ENCODE assay signal across 8 cellular contexts in the genomic region with DNA sequence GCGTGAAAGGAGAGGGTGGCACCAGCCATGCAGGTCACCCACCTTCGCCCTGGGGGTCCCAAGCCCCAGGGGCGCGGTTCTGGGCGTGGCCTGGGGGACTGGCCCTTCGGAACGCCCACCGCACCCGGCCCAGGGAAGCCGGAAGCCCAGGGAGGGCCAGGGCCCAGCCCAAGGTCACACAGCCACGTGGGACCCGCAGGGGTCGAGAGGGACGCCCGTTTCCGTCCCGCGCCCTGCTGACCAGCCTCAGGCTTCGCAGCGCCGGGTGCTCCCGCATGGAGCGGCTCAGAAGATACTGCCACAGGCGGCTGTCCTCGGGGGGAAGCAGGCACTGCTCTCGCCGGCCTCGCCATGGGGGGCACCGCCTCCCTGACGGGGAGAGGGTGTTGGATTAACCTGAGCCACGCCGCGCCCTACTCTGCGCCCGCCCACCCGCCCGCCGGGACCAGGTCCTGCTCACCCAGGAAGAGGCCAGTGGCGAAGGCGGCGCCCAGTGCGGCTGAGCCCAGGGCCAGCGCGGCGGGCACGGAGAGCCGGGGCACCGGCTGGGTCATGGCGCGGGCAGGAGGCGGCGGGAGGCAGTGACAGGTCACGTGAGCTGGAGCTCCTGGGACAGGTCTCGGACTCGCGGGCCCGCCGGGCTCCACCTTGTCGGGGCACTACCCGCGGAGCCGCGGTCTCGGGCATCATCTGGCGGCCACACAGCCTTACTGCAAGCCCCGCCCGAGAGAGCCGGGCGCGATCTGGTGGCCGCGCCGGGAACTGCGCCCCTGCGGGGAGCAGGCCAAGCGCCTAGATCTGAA. TPM values are rescaled to one million over a fixed set of nuclear protein-coding genes. Genes with fewer than 3 reads are reported as not detected.
DNase-seq lines count a peak whose midpoint lies in the region; ATAC-seq and TF ChIP-seq lines count a peak whose summit lies in the region.

COMTD1 (minus strand) TSS at position 583 of the 803 bp plus-strand sequence; CDS start at position 554, 29 bp downstream.

- peaks cover 32% of the 10 kb centered on the region for H3K4me1 Mint-ChIP-seq in stimulated activated naive CD8-positive, alpha-beta T cell treated with anti-CD3 and anti-CD28 coated beads, Interleukin-15, amount 100 ng/mL, for 72 hours

- H3K27ac ChIP-seq in neural cell (ENCODE audit: low read length), result no peak within 1 kb of the TSS

- peak; percentile 87 for DNase-seq in H4 (ENCODE audit: low spot score)
- DNase-seq in LNCaP clone FGC (ENCODE audit: low read depth), result peak; percentile 89
- peak; percentile 98 for DNase-seq in activated effector memory CD4-positive, alpha-beta T cell treated with anti-CD3 and anti-CD28 coated beads, Interleukin-2, amount 50 U/mL, for 16 hours
- peak; percentile 77 for DNase-seq in fibroblast of the conjunctiva (ENCODE audit: low read depth)
- peak; percentile 96 to 97 for DNase-seq in stimulated activated naive CD8-positive, alpha-beta T cell treated with anti-CD3 and anti-CD28 coated beads, Interleukin-15, amount 100 ng/mL, for 72 hours

- peak; percentile 99 for TF ChIP-seq RAD21 in neural cell (conservative IDR thresholded peaks at IDR 0.05)

- H3K79me2 ChIP-seq in neural cell (replicated peaks; ENCODE audit: insufficient read depth, low read length), result no peaks in the 10 kb centered on the region

- H3K4me2 ChIP-seq in neural cell (ENCODE audit: low read length), result peak within 1 kb of the TSS; percentile 65

- H3K9me3 Mint-ChIP-seq in stimulated activated naive CD8-positive, alpha-beta T cell treated with anti-CD3 and anti-CD28 coated beads, Interleukin-15, amount 100 ng/mL, for 72 hours, result no peaks in the 10 kb centered on the region

- ATAC-seq in stimulated activated naive CD8-positive, alpha-beta T cell treated with anti-CD3 and anti-CD28 coated beads, Interleukin-15, amount 100 ng/mL, for 72 hours, result peak; percentile 79

- H3K36me3 ChIP-seq in ES-I3 (ENCODE audit: insufficient read depth, low read length), result peaks cover 17% of the 10 kb centered on the region
- H3K36me3 ChIP-seq in neural cell (ENCODE audit: insufficient read depth, low read length), result no peaks in the 10 kb centered on the region

- peaks cover 9% of the 10 kb centered on the region for H3K27me3 ChIP-seq in neural cell (ENCODE audit: insufficient read depth, low read depth, low read length)

- no peaks in the 10 kb centered on the region for H3K27me3 Mint-ChIP-seq in stimulated activated naive CD8-positive, alpha-beta T cell treated with anti-CD3 and anti-CD28 coated beads, Interleukin-15, amount 100 ng/mL, for 72 hours

- peak; percentile 49 for TF ChIP-seq EP300 in neural cell (conservative IDR thresholded peaks at IDR 0.05; ENCODE audit: poor library complexity, severe bottlenecking)

- H3K9me3 ChIP-seq in ES-I3 (ENCODE audit: control insufficient read depth, insufficient read depth, low read length) (no peaks in the 10 kb centered on the region), neural cell (ENCODE audit: low read length) (no peaks in the 10 kb centered on the region)

- H3K9ac ChIP-seq in ES-I3 (ENCODE audit: low read depth, low read length) (peak within 1 kb of the TSS; percentile 38), neural cell (ENCODE audit: low read length) (peak within 1 kb of the TSS; percentile 69)

- peak within 1 kb of the TSS; percentile 33 for H2AFZ ChIP-seq in neural cell (ENCODE audit: low read depth, low read length)

- peak within 1 kb of the TSS; percentile 79 for H3K4me3 ChIP-seq in LNCaP clone FGC (ENCODE audit: low read depth, low read length)
- H3K4me3 ChIP-seq in neural cell (ENCODE audit: low read length), result peak within 1 kb of the TSS; percentile 82

- TF ChIP-seq CTCF in LNCaP clone FGC (IDR thresholded peaks at IDR 0.05; ENCODE audit: control insufficient read depth, extremely low read depth, insufficient read depth), result peak; percentile 100
- TF ChIP-seq CTCF in neural cell (IDR thresholded peaks at IDR 0.05; ENCODE audit: poor library complexity, severe bottlenecking), result peak; percentile 100

- no peaks in the 10 kb centered on the region for H3K9me2 ChIP-seq in neural cell (ENCODE audit: insufficient read depth, low read length)

- H3K27ac Mint-ChIP-seq in stimulated activated naive CD8-positive, alpha-beta T cell treated with anti-CD3 and anti-CD28 coated beads, Interleukin-15, amount 100 ng/mL, for 72 hours, result peak within 1 kb of the TSS; percentile 95 to 96

- TF ChIP-seq POLR2A in Raji (IDR thresholded peaks at IDR 0.05; ENCODE audit: insufficient read depth, low read depth, low read length), result peak; percentile 67

- no peaks in the 10 kb centered on the region for H3F3A ChIP-seq in neural cell (ENCODE audit: insufficient read depth, low read length, poor library complexity, severe bottlenecking)

- H3K4me3 Mint-ChIP-seq in stimulated activated naive CD8-positive, alpha-beta T cell treated with anti-CD3 and anti-CD28 coated beads, Interleukin-15, amount 100 ng/mL, for 72 hours, result peak within 1 kb of the TSS; percentile 88 to 90

- peaks cover 7% of the 10 kb centered on the region; the same call in 1 of the 2 replicates for H3K4me1 ChIP-seq in ES-I3 (ENCODE audit: insufficient read depth, low read length)

- no peaks in the 10 kb centered on the region for H4K20me1 ChIP-seq in neural cell (ENCODE audit: insufficient read depth)

TF ChIP-seq in neural cell, 6 proteins besides CTCF, POLR2A, EP300 and RAD21:
- TF ChIP-seq, protein P1, sequence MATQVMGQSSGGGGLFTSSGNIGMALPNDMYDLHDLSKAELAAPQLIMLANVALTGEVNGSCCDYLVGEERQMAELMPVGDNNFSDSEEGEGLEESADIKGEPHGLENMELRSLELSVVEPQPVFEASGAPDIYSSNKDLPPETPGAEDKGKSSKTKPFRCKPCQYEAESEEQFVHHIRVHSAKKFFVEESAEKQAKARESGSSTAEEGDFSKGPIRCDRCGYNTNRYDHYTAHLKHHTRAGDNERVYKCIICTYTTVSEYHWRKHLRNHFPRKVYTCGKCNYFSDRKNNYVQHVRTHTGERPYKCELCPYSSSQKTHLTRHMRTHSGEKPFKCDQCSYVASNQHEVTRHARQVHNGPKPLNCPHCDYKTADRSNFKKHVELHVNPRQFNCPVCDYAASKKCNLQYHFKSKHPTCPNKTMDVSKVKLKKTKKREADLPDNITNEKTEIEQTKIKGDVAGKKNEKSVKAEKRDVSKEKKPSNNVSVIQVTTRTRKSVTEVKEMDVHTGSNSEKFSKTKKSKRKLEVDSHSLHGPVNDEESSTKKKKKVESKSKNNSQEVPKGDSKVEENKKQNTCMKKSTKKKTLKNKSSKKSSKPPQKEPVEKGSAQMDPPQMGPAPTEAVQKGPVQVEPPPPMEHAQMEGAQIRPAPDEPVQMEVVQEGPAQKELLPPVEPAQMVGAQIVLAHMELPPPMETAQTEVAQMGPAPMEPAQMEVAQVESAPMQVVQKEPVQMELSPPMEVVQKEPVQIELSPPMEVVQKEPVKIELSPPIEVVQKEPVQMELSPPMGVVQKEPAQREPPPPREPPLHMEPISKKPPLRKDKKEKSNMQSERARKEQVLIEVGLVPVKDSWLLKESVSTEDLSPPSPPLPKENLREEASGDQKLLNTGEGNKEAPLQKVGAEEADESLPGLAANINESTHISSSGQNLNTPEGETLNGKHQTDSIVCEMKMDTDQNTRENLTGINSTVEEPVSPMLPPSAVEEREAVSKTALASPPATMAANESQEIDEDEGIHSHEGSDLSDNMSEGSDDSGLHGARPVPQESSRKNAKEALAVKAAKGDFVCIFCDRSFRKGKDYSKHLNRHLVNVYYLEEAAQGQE (IDR thresholded peaks at IDR 0.05; ENCODE audit: borderline replicate concordance), result no peak
- TF ChIP-seq SMC3 (conservative IDR thresholded peaks at IDR 0.05; ENCODE audit: poor library complexity) (peak; percentile 97), MXI1 (conservative IDR thresholded peaks at IDR 0.05; ENCODE audit: poor library complexity, severe bottlenecking) (peak; percentile 50), POLR2AphosphoS5 (IDR thresholded peaks at IDR 0.05) (peak; percentile 25), TAF1 (IDR thresholded peaks at IDR 0.05; ENCODE audit: low read depth) (no peak)

RNA-seq across cellular contexts. Expression of gene COMTD1, which starts in this region (rescaled TPM):
- total RNA-seq in H4 (2014; rRNA removed; shearing (Covaris generic)), result 7.9 and 19.9 TPM in 2 replicates
- polyA plus RNA-seq in neural cell, result 51.4 and 62.7 TPM in 2 replicates
- polyA minus RNA-seq in neural cell, result 10.5 and 14.2 TPM in 2 replicates
